1 cellular context compared by ENCODE assay signal in genomic region chr2:241609859-241610793, GRCh38.
TF ChIP-seq lines count a peak whose summit lies in the region.

No MANE protein-coding gene starts in this region.

TF ChIP-seq in HepG2, 621 proteins besides CTCF, POLR2A, EP300 and RAD21 (continued from another document and continues in another):
- TF ChIP-seq ZBTB38 (CRISPR knock-in tag; IDR thresholded peaks at IDR 0.05): peak; percentile 94
- TF ChIP-seq ZFP62 (CRISPR knock-in tag; IDR thresholded peaks at IDR 0.05): no peak
- peak; percentile 70; the same call in 1 of the 2 replicates for TF ChIP-seq ZSCAN20 (CRISPR knock-in tag; IDR thresholded peaks at IDR 0.05; ENCODE audit: borderline replicate concordance)
- no peak for TF ChIP-seq ETS1 (CRISPR knock-in tag; IDR thresholded peaks at IDR 0.05)
- TF ChIP-seq ZNF207 (IDR thresholded peaks at IDR 0.05; ENCODE audit: borderline replicate concordance): no peak
- TF ChIP-seq ZNF674 (CRISPR knock-in tag; IDR thresholded peaks at IDR 0.05; ENCODE audit: low read depth): peak; percentile 70; the same call in 1 of the 2 replicates
- peak; percentile 96 for TF ChIP-seq ERF (CRISPR knock-in tag; IDR thresholded peaks at IDR 0.05)
- TF ChIP-seq IRF9 (CRISPR knock-in tag; IDR thresholded peaks at IDR 0.05; ENCODE audit: borderline replicate concordance): peak; percentile 92
- TF ChIP-seq FOXJ3 (CRISPR knock-in tag; IDR thresholded peaks at IDR 0.05; ENCODE audit: borderline replicate concordance): no peak
- TF ChIP-seq ZNF446 (CRISPR knock-in tag; IDR thresholded peaks at IDR 0.05): peak; percentile 88
- TF ChIP-seq ZNF564 (CRISPR knock-in tag; IDR thresholded peaks at IDR 0.05): peak; percentile 76
- TF ChIP-seq GRHL1 (CRISPR knock-in tag; conservative IDR thresholded peaks at IDR 0.05): no peak
- peak; percentile 9; the same call in 1 of the 2 replicates for TF ChIP-seq ZNF878 (CRISPR knock-in tag; IDR thresholded peaks at IDR 0.05)
- peak; percentile 89 for TF ChIP-seq PHF8 (CRISPR knock-in tag; IDR thresholded peaks at IDR 0.05)
- peak; percentile 67 for TF ChIP-seq CBFB (CRISPR knock-in tag; IDR thresholded peaks at IDR 0.05)
- no peak for TF ChIP-seq ZNF251 (CRISPR knock-in tag; IDR thresholded peaks at IDR 0.05)
- TF ChIP-seq AGO2 (optimal IDR thresholded peaks at IDR 0.05; ENCODE audit: low read depth, low read length): peak; percentile 85
- TF ChIP-seq ZNF776 (CRISPR knock-in tag; IDR thresholded peaks at IDR 0.05): peak; percentile 48; the same call in 1 of the 2 replicates
- peak; percentile 92; the same call in 1 of the 2 replicates for TF ChIP-seq THAP7 (CRISPR knock-in tag; IDR thresholded peaks at IDR 0.05)
- TF ChIP-seq ZNF558 (CRISPR knock-in tag; IDR thresholded peaks at IDR 0.05; ENCODE audit: borderline replicate concordance): no peak
- TF ChIP-seq TFAP4 (IDR thresholded peaks at IDR 0.05; ENCODE audit: borderline replicate concordance, low read depth): no peak
- TF ChIP-seq MYC (CRISPR knock-in tag; IDR thresholded peaks at IDR 0.05; ENCODE audit: borderline replicate concordance): peak; percentile 95
- peak; percentile 78; the same call in 1 of the 2 replicates for TF ChIP-seq MTERF4 (CRISPR knock-in tag; IDR thresholded peaks at IDR 0.05)
- peak; percentile 87; the same call in 1 of the 2 replicates for TF ChIP-seq ZNF816 (CRISPR knock-in tag; IDR thresholded peaks at IDR 0.05; ENCODE audit: borderline replicate concordance)
- no peak for TF ChIP-seq ZNF317 (CRISPR knock-in tag; IDR thresholded peaks at IDR 0.05)
- TF ChIP-seq DMAP1 (CRISPR knock-in tag; IDR thresholded peaks at IDR 0.05): peak; percentile 87
- no peak for TF ChIP-seq AHDC1 (CRISPR knock-in tag; IDR thresholded peaks at IDR 0.05; ENCODE audit: borderline replicate concordance)
- TF ChIP-seq TFE3 (CRISPR knock-in tag; IDR thresholded peaks at IDR 0.05): peak; percentile 50; the same call in 1 of the 2 replicates
- 0 out of 2 replicates have a peak, but pooled peaks have one; percentile 48 for TF ChIP-seq SNAPC5 (CRISPR knock-in tag; IDR thresholded peaks at IDR 0.05; ENCODE audit: borderline replicate concordance)
- TF ChIP-seq ZBTB7B (CRISPR knock-in tag; IDR thresholded peaks at IDR 0.05): peak; percentile 85
- peak; percentile 77 for TF ChIP-seq NR0B2 (CRISPR knock-in tag; IDR thresholded peaks at IDR 0.05)
- TF ChIP-seq PHF20 (CRISPR knock-in tag; IDR thresholded peaks at IDR 0.05): peak; percentile 66
- TF ChIP-seq ZNF761 (CRISPR knock-in tag; conservative IDR thresholded peaks at IDR 0.05): 0 out of 2 replicates have a peak, but pooled peaks have one; percentile 46
- peak; percentile 57 for TF ChIP-seq ZNF407 (CRISPR knock-in tag; IDR thresholded peaks at IDR 0.05; ENCODE audit: not compliant biosample characterization)
